Comparison of ENCODE assay signal across 11 cellular contexts in genomic region chr1:147892216-147892615, GRCh38. TPM values are rescaled to one million over a fixed set of nuclear protein-coding genes. Genes with fewer than 3 reads are reported as not detected.
DNase-seq lines count a peak whose midpoint lies in the region; ATAC-seq, FAIRE-seq and TF ChIP-seq lines count a peak whose summit lies in the region.
"Had no signal": no experiment of that assay in that cellular context is flagged by ENCODE, and none has a peak within 500 bp of the region (broad histone marks: within the 10 kb centered on the region; RNA-seq: fewer than 3 reads in every experiment).

No MANE protein-coding gene starts in this region.

- H3K27ac Mint-ChIP-seq in activated naive CD4-positive, alpha-beta T cell treated with anti-CD3 and anti-CD28 coated beads for 36 hours: no peak overlapping the region
- no peak overlapping the region for H3K27ac Mint-ChIP-seq in endodermal cell
- H3K27ac Mint-ChIP-seq in stimulated activated naive B cell treated with anti-CD40 and anti-IgM and Interleukin-4, amounts not matched to agents 10 μg/mL and 1 μg/mL and 100 μg/mL, for 72 hours: peak overlapping the region; percentile 20
- H3K27ac Mint-ChIP-seq: CD4-positive, CD25-positive, alpha-beta regulatory T cell; stimulated activated naive CD8-positive, alpha-beta T cell treated with anti-CD3 and anti-CD28 coated beads, Interleukin-15, Interleukin-2, amounts not matched to agents 100 ng/mL and 50 ng/mL, for 24 hours; T-helper 1 cell treated with Interleukin-12 subunit alpha and Interleukin-12 subunit beta and Interleukin-4 antibody, amounts not matched to agents 30 μg/mL and 1 μg/mL, for 36 hours had no signal

- H4K20me1 ChIP-seq in MM.1S (ENCODE audit: insufficient read depth, low read length): no peaks in the 10 kb centered on the region

- no peak for FAIRE-seq in frontal cortex (lab: Jason Lieb, UNC)

- H3K36me3 Mint-ChIP-seq in activated naive CD4-positive, alpha-beta T cell treated with anti-CD3 and anti-CD28 coated beads for 36 hours (ENCODE audit: low read depth): no peaks in the 10 kb centered on the region
- H3K36me3 Mint-ChIP-seq in endodermal cell (ENCODE audit: low read depth): no peaks in the 10 kb centered on the region
- no peaks in the 10 kb centered on the region for H3K36me3 Mint-ChIP-seq in stimulated activated naive B cell treated with anti-CD40 and anti-IgM and Interleukin-4, amounts not matched to agents 10 μg/mL and 1 μg/mL and 100 μg/mL, for 72 hours
- H3K36me3 Mint-ChIP-seq: CD4-positive, CD25-positive, alpha-beta regulatory T cell had no signal

- DNase-seq in activated naive CD4-positive, alpha-beta T cell treated with anti-CD3 and anti-CD28 coated beads for 36 hours: peak; percentile 35
- no peak for DNase-seq in activated naive CD4-positive, alpha-beta T cell treated with anti-CD3 and anti-CD28 coated beads, Interleukin-2, amount 50 U/mL, for 16 hours
- peak; percentile 35 for DNase-seq in NCI-H510A treated with DMSO at 0.1 percent for 48 hours (lab: John Stamatoyannopoulos, UW)
- DNase-seq in endodermal cell: peak; percentile 65
- no peak for DNase-seq in stimulated activated naive B cell treated with anti-CD40 and anti-IgM and Interleukin-4, amounts not matched to agents 10 μg/mL and 1 μg/mL and 100 μg/mL, for 72 hours
- no peak for DNase-seq in frontal cortex (ENCODE audit: low spot score in 2 of 2)
- DNase-seq in MM.1S: no peak
- no peak for DNase-seq in T-helper 1 cell

- WGBS in endodermal cell (ENCODE audit: insufficient coverage in 1 of 2, insufficient read length in 1 of 2), 2 experiments: 77 to 88% methylated on average over 5 of the region's 5 CpGs

- H3K4me3 ChIP-seq in endodermal cell (ENCODE audit: low read length) (no peak overlapping the region), MM.1S (ENCODE audit: low read length) (no peak overlapping the region)

- H3K9ac ChIP-seq in endodermal cell (ENCODE audit: extremely low read depth, low read length, poor library complexity, severe bottlenecking) (no peak overlapping the region), MM.1S (ENCODE audit: low read length) (no peak overlapping the region)

- no peaks in the 10 kb centered on the region for H3K79me2 ChIP-seq in MM.1S (ENCODE audit: low read length)

- H3K9me3 ChIP-seq in endodermal cell (ENCODE audit: control insufficient read depth, low read length) (no peaks in the 10 kb centered on the region), MM.1S (replicated peaks; ENCODE audit: insufficient read depth, low read length) (no peaks in the 10 kb centered on the region)

- H3K4me1 ChIP-seq in endodermal cell (ENCODE audit: control insufficient read depth, insufficient read depth, low read length) (no peaks in the 10 kb centered on the region), MM.1S (ENCODE audit: low read length) (no peaks in the 10 kb centered on the region)

- ATAC-seq in stimulated activated naive B cell treated with anti-CD40 and anti-IgM and Interleukin-4, amounts not matched to agents 10 μg/mL and 1 μg/mL and 100 μg/mL, for 72 hours (replicated peaks): peak; percentile 44 to 52

- no peaks in the 10 kb centered on the region for H3K9me2 ChIP-seq in MM.1S (replicated peaks; ENCODE audit: insufficient read depth, low read length)

- no peaks in the 10 kb centered on the region for H3K36me3 ChIP-seq in endodermal cell (ENCODE audit: control insufficient read depth, insufficient read depth, low read length)
- H3K36me3 ChIP-seq in MM.1S (replicated peaks; ENCODE audit: insufficient read depth, low read length): no peaks in the 10 kb centered on the region

- no peaks in the 10 kb centered on the region for H3K9me3 Mint-ChIP-seq in activated naive CD4-positive, alpha-beta T cell treated with anti-CD3 and anti-CD28 coated beads for 36 hours
- H3K9me3 Mint-ChIP-seq in endodermal cell: no peaks in the 10 kb centered on the region
- no peaks in the 10 kb centered on the region for H3K9me3 Mint-ChIP-seq in stimulated activated naive B cell treated with anti-CD40 and anti-IgM and Interleukin-4, amounts not matched to agents 10 μg/mL and 1 μg/mL and 100 μg/mL, for 72 hours
- H3K9me3 Mint-ChIP-seq: CD4-positive, CD25-positive, alpha-beta regulatory T cell; stimulated activated naive CD8-positive, alpha-beta T cell treated with anti-CD3 and anti-CD28 coated beads, Interleukin-15, Interleukin-2, amounts not matched to agents 100 ng/mL and 50 ng/mL, for 24 hours; T-helper 1 cell treated with Interleukin-12 subunit alpha and Interleukin-12 subunit beta and Interleukin-4 antibody, amounts not matched to agents 30 μg/mL and 1 μg/mL, for 36 hours had no signal

- no peak overlapping the region for H3K4me2 ChIP-seq in MM.1S (ENCODE audit: low read depth, low read length)

- H3K27me3 ChIP-seq in endodermal cell (ENCODE audit: control insufficient read depth, insufficient read depth, low read length, poor library complexity, severe bottlenecking): peaks cover 17% of the 10 kb centered on the region
- H3K27me3 ChIP-seq in MM.1S (replicated peaks; ENCODE audit: insufficient read depth, low read length): no peaks in the 10 kb centered on the region

- H2AFZ ChIP-seq in MM.1S (ENCODE audit: low read length): no peak overlapping the region

- H3K27me3 Mint-ChIP-seq in activated naive CD4-positive, alpha-beta T cell treated with anti-CD3 and anti-CD28 coated beads for 36 hours (ENCODE audit: low read depth): no peaks in the 10 kb centered on the region
- H3K27me3 Mint-ChIP-seq in endodermal cell (ENCODE audit: insufficient read depth): peaks cover 21% of the 10 kb centered on the region
- peaks cover 9 to 16% of the 10 kb centered on the region in 2 donors for H3K27me3 Mint-ChIP-seq in stimulated activated naive B cell treated with anti-CD40 and anti-IgM and Interleukin-4, amounts not matched to agents 10 μg/mL and 1 μg/mL and 100 μg/mL, for 72 hours

- CTCF ChIA-PET in activated naive CD4-positive, alpha-beta T cell treated with anti-CD3 and anti-CD28 coated beads for 36 hours (lab: Charles Lee): interaction anchor here (0.6 to 4.1 kb wide), 25 partner anchors 8 to 500 kb away, joined by 3 to 27 read pairs (median 4); no protein-coding TSS in a partner anchor

- H3K27ac ChIP-seq in endodermal cell (ENCODE audit: low read depth, low read length) (no peak overlapping the region), MM.1S (ENCODE audit: low read length) (no peak overlapping the region)

- TF ChIP-seq CTCF in endodermal cell (conservative IDR thresholded peaks at IDR 0.05) (no peak), MM.1S (IDR thresholded peaks at IDR 0.05; ENCODE audit: low read length) (no peak)

- intact Hi-C loops in activated naive CD4-positive, alpha-beta T cell treated with anti-CD3 and anti-CD28 coated beads for 36 hours (cut with micrococcal nuclease): loop anchor here (1.0 to 5.0 kb wide), 5 partner anchors 168 to 620 kb away; no protein-coding TSS in a partner anchor

- peaks cover 2% of the 10 kb centered on the region for H3K4me1 Mint-ChIP-seq in activated naive CD4-positive, alpha-beta T cell treated with anti-CD3 and anti-CD28 coated beads for 36 hours (ENCODE audit: low read depth)
- H3K4me1 Mint-ChIP-seq in endodermal cell: peaks cover 10% of the 10 kb centered on the region
- H3K4me1 Mint-ChIP-seq in stimulated activated naive B cell treated with anti-CD40 and anti-IgM and Interleukin-4, amounts not matched to agents 10 μg/mL and 1 μg/mL and 100 μg/mL, for 72 hours: peaks cover 0 to 6% of the 10 kb centered on the region in 2 donors

- no peak overlapping the region for H3K4me3 Mint-ChIP-seq in activated naive CD4-positive, alpha-beta T cell treated with anti-CD3 and anti-CD28 coated beads for 36 hours
- no peak overlapping the region for H3K4me3 Mint-ChIP-seq in endodermal cell
- H3K4me3 Mint-ChIP-seq in stimulated activated naive B cell treated with anti-CD40 and anti-IgM and Interleukin-4, amounts not matched to agents 10 μg/mL and 1 μg/mL and 100 μg/mL, for 72 hours: no peak overlapping the region
- H3K4me3 Mint-ChIP-seq: CD4-positive, CD25-positive, alpha-beta regulatory T cell; stimulated activated naive CD8-positive, alpha-beta T cell treated with anti-CD3 and anti-CD28 coated beads, Interleukin-15, Interleukin-2, amounts not matched to agents 100 ng/mL and 50 ng/mL, for 24 hours; T-helper 1 cell treated with Interleukin-12 subunit alpha and Interleukin-12 subunit beta and Interleukin-4 antibody, amounts not matched to agents 30 μg/mL and 1 μg/mL, for 36 hours had no signal

- H3F3A ChIP-seq in MM.1S (ENCODE audit: insufficient read depth, low read length): no peaks in the 10 kb centered on the region

RNA-seq across cellular contexts. Expression of gene GJA8, which starts 10.4 kb away (rescaled TPM):
- total RNA-seq in activated naive CD4-positive, alpha-beta T cell treated with anti-CD3 and anti-CD28 coated beads for 36 hours: not detected
- not detected for total RNA-seq in endodermal cell
- not detected for polyA plus RNA-seq in endodermal cell (2013, experiment 1 of 2)
- polyA plus RNA-seq in endodermal cell (2013, experiment 2 of 2): not detected
- not detected for total RNA-seq in frontal cortex
- total RNA-seq: CD4-positive, CD25-positive, alpha-beta regulatory T cell had no signal
- polyA plus RNA-seq: CD4-positive, CD25-positive, alpha-beta regulatory T cell had no signal

RNA-seq across cellular contexts. Expression of gene GPR89B, which starts 36.0 kb away (rescaled TPM):
- total RNA-seq in activated naive CD4-positive, alpha-beta T cell treated with anti-CD3 and anti-CD28 coated beads for 36 hours: 10 to 100 TPM; 11.5 to 11.8 TPM
- total RNA-seq in endodermal cell (10 to 100 TPM; 22.7 to 26.6 TPM), frontal cortex (32.2 TPM)
- polyA plus RNA-seq in endodermal cell (2013, experiment 1 of 2): 17.9 TPM
- 20.8 TPM for polyA plus RNA-seq in endodermal cell (2013, experiment 2 of 2)

Comparison
In these comparisons a context has a peak if more than half of its experiments do, and no peak if none do; other contexts are left out.
1. DNase-seq: peak in activated naive CD4-positive, alpha-beta T cell treated with anti-CD3 and anti-CD28 coated beads for 36 hours (single experiment), NCI-H510A treated with DMSO at 0.1 percent for 48 hours (single experiment) and endodermal cell (single experiment); none in activated naive CD4-positive, alpha-beta T cell treated with anti-CD3 and anti-CD28 coated beads, Interleukin-2, amount 50 U/mL, for 16 hours (single experiment), stimulated activated naive B cell treated with anti-CD40 and anti-IgM and Interleukin-4, amounts not matched to agents 10 μg/mL and 1 μg/mL and 100 μg/mL, for 72 hours (single experiment), frontal cortex (0 of 2), MM.1S (single experiment) and T-helper 1 cell (0 of 5).